17 cellular contexts compared by ENCODE assay signal in the genomic region with DNA sequence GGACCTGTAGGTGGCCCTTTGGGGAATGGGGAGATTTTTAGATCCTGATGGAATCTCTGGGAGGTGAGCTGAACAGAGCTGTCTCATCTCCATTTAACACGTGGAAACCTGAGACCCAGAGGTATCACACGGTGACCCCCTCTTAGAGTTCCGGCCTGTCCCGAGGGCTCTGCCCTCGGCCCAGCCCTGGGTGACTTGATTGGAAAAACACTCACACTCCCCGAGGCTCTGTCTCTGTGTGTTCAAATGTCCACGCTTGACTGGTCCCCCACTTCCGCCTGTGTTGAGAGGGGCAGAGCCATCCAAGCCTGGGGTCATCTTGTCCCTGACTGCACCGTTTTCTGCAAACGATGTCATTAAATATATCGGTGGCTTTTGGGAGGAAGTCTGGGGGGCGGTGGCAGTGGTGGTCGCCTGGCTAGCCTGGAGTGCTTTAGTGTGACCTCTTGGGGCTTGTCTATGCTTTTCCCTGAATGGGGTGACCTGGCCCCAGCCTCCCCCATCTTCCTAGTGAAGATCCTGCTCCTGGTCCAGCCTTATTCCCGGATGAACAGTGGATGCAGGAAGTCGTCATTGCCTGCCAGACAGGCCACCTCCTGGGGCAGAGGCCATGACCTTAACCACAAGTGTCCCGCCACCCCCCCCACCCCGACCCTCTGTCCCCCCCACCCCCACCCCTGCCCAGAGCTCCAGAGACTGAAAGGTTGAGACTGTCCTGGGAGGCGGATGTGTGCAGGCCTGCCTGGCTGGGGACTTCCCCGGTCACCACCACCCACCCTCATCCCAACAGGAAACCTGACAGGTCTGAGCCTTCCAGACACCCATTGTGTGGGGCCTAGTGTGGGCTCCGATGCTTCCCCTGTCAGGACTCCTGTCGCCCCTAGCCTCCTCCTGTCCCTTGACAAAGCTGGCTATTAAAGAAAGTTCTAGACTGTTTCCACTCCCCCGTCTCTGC. TPM values are rescaled to one million over a fixed set of nuclear protein-coding genes. Genes with fewer than 3 reads are reported as not detected.
DNase-seq lines count a peak whose midpoint lies in the region; ATAC-seq lines count a peak whose summit lies in the region.
"Had no signal": no experiment of that assay in that cellular context is flagged by ENCODE, and none has a peak within 500 bp of the region (broad histone marks: within the 10 kb centered on the region; RNA-seq: fewer than 3 reads in every experiment).

No MANE protein-coding gene starts in this region.

- in situ Hi-C loops in Caki2 (cut with HindIII; ENCODE audit: low pct_unique_long_range_greater_than_20kb, low sequenced_read_pairs), result no loop called here

- ATAC-seq in HG02884 (IDR thresholded peaks at IDR 0.05; ENCODE audit: unreplicated experiment), result no peak
- no peak for ATAC-seq in GM18858 (IDR thresholded peaks at IDR 0.05; ENCODE audit: unreplicated experiment)
- ATAC-seq: activated T-cell treated with anti-CD3 and anti-CD28 coated beads, Interleukin-2, amount 50 U/mL, for 72 hours; mucosa of descending colon; sciatic nerve had no signal

- DNase-seq in Caki2 (ENCODE audit: low read depth) (peak; percentile 65), UCSD-AML1 (lab: John Stamatoyannopoulos, UW; ENCODE audit: unreplicated experiment) (peak; percentile 73), islet precursor cell (peak; percentile 66), renal cortical epithelial cell (ENCODE audit: low read depth) (peak; percentile 45), NCI-H1417 treated with DMSO at 0.1 percent for 48 hours (lab: John Stamatoyannopoulos, UW) (no peak), NOMO-1 treated with DMSO at 0.1 percent for 48 hours (lab: John Stamatoyannopoulos, UW; ENCODE audit: unreplicated experiment) (no peak)
- DNase-seq: activated CD4-positive, CD25-positive, alpha-beta regulatory T cell treated with anti-CD3 and anti-CD28 coated beads, Interleukin-2, amount 50 U/mL, for 72 hours; activated naive CD4-positive, alpha-beta T cell treated with anti-CD3 and anti-CD28 coated beads, Interleukin-2, amount 50 U/mL, for 16 hours; activated T-cell treated with anti-CD3 and anti-CD28 coated beads, Interleukin-2, amount 50 U/mL, for 72 hours; CD4-positive, alpha-beta memory T cell; effector memory CD4-positive, alpha-beta T cell; mucosa of descending colon; NCI-H1930; testis had no signal

RNA-seq across cellular contexts. Expression of a gene that starts 5.3 kb away (rescaled TPM):
- 0.84 and 1.8 TPM in 2 replicates for total RNA-seq in Caki2 (2014; rRNA removed; shearing (Covaris generic); ENCODE audit: low replicate concordance)
- total RNA-seq in renal cortical epithelial cell, result 18.2 and 37.5 TPM in 2 replicates
- total RNA-seq: CD4-positive, alpha-beta memory T cell had no signal

Comparison
In these comparisons a context has a peak if more than half of its experiments do, and no peak if none do; other contexts are left out.
1. DNase-seq: peak in Caki2 (single experiment), UCSD-AML1 (single experiment), islet precursor cell (single experiment) and renal cortical epithelial cell (single experiment); none in NCI-H1417 treated with DMSO at 0.1 percent for 48 hours (single experiment) and NOMO-1 treated with DMSO at 0.1 percent for 48 hours (single experiment).